13 cellular contexts compared by ENCODE assay signal in genomic region chr19:10762656-10763055, GRCh38. TPM values are rescaled to one million over a fixed set of nuclear protein-coding genes. Genes with fewer than 3 reads are reported as not detected.
DNase-seq lines count a peak whose midpoint lies in the region; ATAC-seq, FAIRE-seq and TF ChIP-seq lines count a peak whose summit lies in the region.
"Had no signal": no experiment of that assay in that cellular context is flagged by ENCODE, and none has a peak within 500 bp of the region (broad histone marks: within the 10 kb centered on the region; RNA-seq: fewer than 3 reads in every experiment).

No MANE protein-coding gene starts in this region.

- H3K27ac ChIP-seq in kidney (ENCODE audit: low read depth in 2 of 2, low read length in 2 of 2): peak overlapping the region; percentile 71 to 97
- peak overlapping the region; percentile 33 to 36 for H3K27ac ChIP-seq in tibial artery

- H3K36me3 ChIP-seq in kidney (ENCODE audit: control insufficient read depth in 1 of 2, insufficient read depth in 2 of 2, low read length in 2 of 2) (peaks cover 4 to 8% of the 10 kb centered on the region in 2 donors), tibial artery (peaks cover 0 to 31% (median 11%) of the 10 kb centered on the region in 3 donors)

- peak overlapping the region; percentile 90 for H3K27ac Mint-ChIP-seq in activated T-cell treated with anti-CD3 and anti-CD28 coated beads, Interleukin-2, amount 50 U/mL, for 72 hours
- H3K27ac Mint-ChIP-seq in activated T-helper 2 cell treated with anti-CD3 and anti-CD28 coated beads, Interferon-gamma antibody, Interleukin-2, Interleukin-4, amounts not matched to agents 10 μg/mL and 5 μg/mL and 100 μg/mL, durations not matched to agents 14 hours and 24 hours and 36 hours: peak overlapping the region; percentile 83

- no peaks in the 10 kb centered on the region for H3K27me3 ChIP-seq in tibial artery

- H3K27me3 Mint-ChIP-seq in activated T-cell treated with anti-CD3 and anti-CD28 coated beads, Interleukin-2, amount 50 U/mL, for 72 hours (ENCODE audit: low read depth): no peaks in the 10 kb centered on the region
- no peaks in the 10 kb centered on the region for H3K27me3 Mint-ChIP-seq in activated T-helper 2 cell treated with anti-CD3 and anti-CD28 coated beads, Interferon-gamma antibody, Interleukin-2, Interleukin-4, amounts not matched to agents 10 μg/mL and 5 μg/mL and 100 μg/mL, durations not matched to agents 14 hours and 24 hours and 36 hours (ENCODE audit: low read depth)

- no peaks in the 10 kb centered on the region for H3K9me3 ChIP-seq in kidney (ENCODE audit: control insufficient read depth in 1 of 2, low read length in 2 of 2)
- H3K9me3 ChIP-seq in tibial artery: no peaks in the 10 kb centered on the region

- no peak for DNase-seq in activated T-cell treated with anti-CD3 and anti-CD28 coated beads, Interleukin-2, amount 50 U/mL, for 72 hours
- DNase-seq in activated T-cell treated with anti-CD3 and anti-CD28 coated beads, Interleukin-2, amount 50 U/mL, for 48 hours: no peak
- DNase-seq in activated T-helper 2 cell treated with anti-CD3 and anti-CD28 coated beads, Interferon-gamma antibody, Interleukin-2, Interleukin-4, amounts not matched to agents 10 μg/mL and 5 μg/mL and 100 μg/mL, durations not matched to agents 14 hours and 24 hours and 36 hours (ENCODE audit: low spot score): peak; percentile 20
- DNase-seq in kidney: peak; percentile 93
- no peak for DNase-seq in tibial artery
- DNase-seq in GF-D8 (lab: John Stamatoyannopoulos, UW): no peak
- no peak for DNase-seq in KBM-7
- no peak for DNase-seq in SHP77 treated with DMSO at 0.1 percent for 48 hours (lab: John Stamatoyannopoulos, UW)
- DNase-seq: GOT3; NCI-H526; stimulated activated CD4-positive, alpha-beta T cell treated with anti-CD3 and anti-CD28 coated beads, Interleukin-2, amount 100 ng/mL, for 48 hours had no signal

- H3K4me3 ChIP-seq in kidney (ENCODE audit: low read length in 2 of 2): no peak overlapping the region
- H3K4me3 ChIP-seq in tibial artery: no peak overlapping the region
- H3K4me3 ChIP-seq: GM12878 had no signal

- H3K4me1 ChIP-seq in kidney (ENCODE audit: control insufficient read depth in 1 of 2, insufficient read depth in 1 of 2, low read depth in 1 of 2, low read length in 2 of 2) (peaks cover 71 to 74% of the 10 kb centered on the region in 2 donors), tibial artery (peaks cover 0 to 57% (median 40%) of the 10 kb centered on the region in 4 donors)

- intact Hi-C loops in activated T-helper 2 cell treated with anti-CD3 and anti-CD28 coated beads, Interferon-gamma antibody, Interleukin-2, Interleukin-4, amounts not matched to agents 10 μg/mL and 5 μg/mL and 100 μg/mL, durations not matched to agents 14 hours and 24 hours and 36 hours (cut with micrococcal nuclease): no loop called here
- intact Hi-C loops in kidney (cut with DNase I) (no loop called here), tibial artery (cut with DNase I; ENCODE audit: low total_unique reads) (no loop called here)

- in situ Hi-C loops in KBM-7 (cut with MboI; ENCODE audit: low pct_unique_long_range_greater_than_20kb, low sequenced_read_pairs): no loop called here

- H3K9ac ChIP-seq in kidney (ENCODE audit: low read length in 2 of 2): peak overlapping the region; percentile 38 to 68

- H3K4me3 Mint-ChIP-seq in activated T-cell treated with anti-CD3 and anti-CD28 coated beads, Interleukin-2, amount 50 U/mL, for 72 hours: peak overlapping the region in 1 of 2 donors; percentile 43
- H3K4me3 Mint-ChIP-seq in activated T-helper 2 cell treated with anti-CD3 and anti-CD28 coated beads, Interferon-gamma antibody, Interleukin-2, Interleukin-4, amounts not matched to agents 10 μg/mL and 5 μg/mL and 100 μg/mL, durations not matched to agents 14 hours and 24 hours and 36 hours (ENCODE audit: low read depth): peak overlapping the region; percentile 8
- H3K4me3 Mint-ChIP-seq: endodermal cell had no signal

- FAIRE-seq in kidney (lab: Jason Lieb, UNC): no peak
- FAIRE-seq: GM12878 had no signal

- peaks cover 9 to 18% of the 10 kb centered on the region in 2 donors for H3K36me3 Mint-ChIP-seq in activated T-cell treated with anti-CD3 and anti-CD28 coated beads, Interleukin-2, amount 50 U/mL, for 72 hours (ENCODE audit: insufficient read depth in 2 of 2)
- H3K36me3 Mint-ChIP-seq in activated T-helper 2 cell treated with anti-CD3 and anti-CD28 coated beads, Interferon-gamma antibody, Interleukin-2, Interleukin-4, amounts not matched to agents 10 μg/mL and 5 μg/mL and 100 μg/mL, durations not matched to agents 14 hours and 24 hours and 36 hours (ENCODE audit: low read depth): peaks cover 47% of the 10 kb centered on the region

- no peaks in the 10 kb centered on the region for H3K9me3 Mint-ChIP-seq in activated T-cell treated with anti-CD3 and anti-CD28 coated beads, Interleukin-2, amount 50 U/mL, for 72 hours
- peaks cover 6% of the 10 kb centered on the region for H3K9me3 Mint-ChIP-seq in activated T-helper 2 cell treated with anti-CD3 and anti-CD28 coated beads, Interferon-gamma antibody, Interleukin-2, Interleukin-4, amounts not matched to agents 10 μg/mL and 5 μg/mL and 100 μg/mL, durations not matched to agents 14 hours and 24 hours and 36 hours
- H3K9me3 Mint-ChIP-seq: endodermal cell had no signal

- H3K4me1 Mint-ChIP-seq in activated T-cell treated with anti-CD3 and anti-CD28 coated beads, Interleukin-2, amount 50 U/mL, for 72 hours (ENCODE audit: low read depth): peaks cover 54% of the 10 kb centered on the region
- peaks cover 50% of the 10 kb centered on the region for H3K4me1 Mint-ChIP-seq in activated T-helper 2 cell treated with anti-CD3 and anti-CD28 coated beads, Interferon-gamma antibody, Interleukin-2, Interleukin-4, amounts not matched to agents 10 μg/mL and 5 μg/mL and 100 μg/mL, durations not matched to agents 14 hours and 24 hours and 36 hours (ENCODE audit: low read depth)
- H3K4me1 Mint-ChIP-seq: endodermal cell had no signal

- ATAC-seq in activated T-cell treated with anti-CD3 and anti-CD28 coated beads, Interleukin-2, amount 50 U/mL, for 72 hours (replicated peaks in 1 of 2): no peak
- ATAC-seq: GM12878 had no signal

- no peak for TF ChIP-seq CTCF in kidney (IDR thresholded peaks at IDR 0.05; ENCODE audit: borderline replicate concordance, extremely low read depth, insufficient read depth)
- no peak for TF ChIP-seq CTCF in tibial artery (IDR thresholded peaks at IDR 0.05)

RNA-seq across cellular contexts. Expression of gene DNM2, which starts 44.8 kb away (rescaled TPM):
- total RNA-seq in activated T-cell treated with anti-CD3 and anti-CD28 coated beads, Interleukin-2, amount 50 U/mL, for 72 hours: 100 to 1,000 TPM; 241 to 266 TPM
- total RNA-seq in activated T-helper 2 cell treated with anti-CD3 and anti-CD28 coated beads, Interferon-gamma antibody, Interleukin-2, Interleukin-4, amounts not matched to agents 10 μg/mL and 5 μg/mL and 100 μg/mL, durations not matched to agents 14 hours and 24 hours and 36 hours: 185 and 198 TPM in 2 replicates
- 226 TPM for total RNA-seq in kidney
- polyA plus RNA-seq in kidney (ENCODE audit: insufficient read depth, low read depth, low replicate concordance): 79.0 TPM

Comparison
In these comparisons a context has a peak if more than half of its experiments do, and no peak if none do; other contexts are left out.
1. DNase-seq: peak in activated T-helper 2 cell treated with anti-CD3 and anti-CD28 coated beads, Interferon-gamma antibody, Interleukin-2, Interleukin-4, amounts not matched to agents 10 μg/mL and 5 μg/mL and 100 μg/mL, durations not matched to agents 14 hours and 24 hours and 36 hours (single experiment) and kidney (single experiment); none in activated T-cell treated with anti-CD3 and anti-CD28 coated beads, Interleukin-2, amount 50 U/mL, for 72 hours (0 of 2), activated T-cell treated with anti-CD3 and anti-CD28 coated beads, Interleukin-2, amount 50 U/mL, for 48 hours (0 of 2), tibial artery (0 of 2), GF-D8 (single experiment), KBM-7 (single experiment) and SHP77 treated with DMSO at 0.1 percent for 48 hours (single experiment).